In genomic region chr11:109729761-109730160, GRCh38 we compare ENCODE assay signal across 18 cellular contexts.
DNase-seq lines count a peak whose midpoint lies in the region; ATAC-seq and TF ChIP-seq lines count a peak whose summit lies in the region.
"Had no signal": no experiment of that assay in that cellular context is flagged by ENCODE, and none has a peak within 500 bp of the region (broad histone marks: within the 10 kb centered on the region; RNA-seq: fewer than 3 reads in every experiment).

No MANE protein-coding gene starts in this region.

- H3K4me1 ChIP-seq in mucosa of descending colon (ENCODE audit: low read depth): peaks cover 18% of the 10 kb centered on the region
- no peaks in the 10 kb centered on the region for H3K4me1 ChIP-seq in effector memory CD4-positive, alpha-beta T cell (ENCODE audit: control insufficient read depth, insufficient read depth, low read length, poor library complexity, severe bottlenecking)
- H3K4me1 ChIP-seq: tibial artery had no signal

- ATAC-seq in mucosa of descending colon: peak; percentile 83

- H3K4me3 ChIP-seq in GM12865 (ENCODE audit: low read depth, low read length) (no peak overlapping the region), mucosa of descending colon (no peak overlapping the region)
- no peak overlapping the region for H3K4me3 ChIP-seq in effector memory CD4-positive, alpha-beta T cell (ENCODE audit: insufficient read depth, low read depth, low read length, poor library complexity, severe bottlenecking)
- H3K4me3 ChIP-seq: BLaER1 treated with 17β-estradiol and CSF1 and Interleukin-3, amounts not matched to agents 10 nM and 100 nM; ovary; tibial artery had no signal

- TF ChIP-seq CTCF in GM12865 (IDR thresholded peaks at IDR 0.05; ENCODE audit: insufficient read depth, low read depth, low read length, missing control alignments) (peak; percentile 13), mucosa of descending colon (IDR thresholded peaks at IDR 0.05) (no peak)

- no peaks in the 10 kb centered on the region for H3K9me3 ChIP-seq in mucosa of descending colon
- no peaks in the 10 kb centered on the region for H3K9me3 ChIP-seq in effector memory CD4-positive, alpha-beta T cell (ENCODE audit: control insufficient read depth, low read length)
- H3K9me3 ChIP-seq: BLaER1 treated with 17β-estradiol and CSF1 and Interleukin-3, amounts not matched to agents 10 nM and 100 nM; ovary; tibial artery had no signal

- intact Hi-C loops in mucosa of descending colon (cut with DNase I, micrococcal nuclease): no loop called here

- H3K27ac ChIP-seq in effector memory CD4-positive, alpha-beta T cell (ENCODE audit: insufficient read depth, low read length, poor library complexity, severe bottlenecking): no peak overlapping the region
- H3K27ac ChIP-seq: BLaER1 treated with 17β-estradiol and CSF1 and Interleukin-3, amounts not matched to agents 10 nM and 100 nM; brain microvascular endothelial cell; ovary; tibial artery had no signal

- DNase-seq in GM12865 (ENCODE audit: low read depth) (peak; percentile 35), NCI-H146 (lab: John Stamatoyannopoulos, UW) (peak; percentile 94), NCI-H774 (lab: John Stamatoyannopoulos, UW) (peak; percentile 68), mucosa of descending colon (peak in 2 of 3 donors; percentile 41 to 57), DMS79 (lab: John Stamatoyannopoulos, UW) (no peak), HuH-7 (ENCODE audit: low spot score) (no peak), NAMALWA (ENCODE audit: low spot score) (no peak)
- no peak for DNase-seq in effector memory CD4-positive, alpha-beta T cell
- DNase-seq: activated CD4-positive, alpha-beta T cell treated with anti-CD3 and anti-CD28 coated beads, Interleukin-2, amount 50 U/mL, for 4 hours; activated T-cell treated with anti-CD3 and anti-CD28 coated beads, Interleukin-2, amount 50 U/mL, for 1 hour; brain microvascular endothelial cell; EL; kidney glomerular epithelial cell; NCI-H1105; ovary; stimulated activated CD4-positive, alpha-beta T cell treated with anti-CD3 and anti-CD28 coated beads, Interleukin-4, amount 100 ng/mL, for 24 hours; tibial artery had no signal

- H3K27me3 ChIP-seq in effector memory CD4-positive, alpha-beta T cell (replicated peaks; ENCODE audit: control insufficient read depth, insufficient read depth, low read length, poor library complexity, severe bottlenecking): no peaks in the 10 kb centered on the region
- H3K27me3 ChIP-seq: BLaER1 treated with 17β-estradiol and CSF1 and Interleukin-3, amounts not matched to agents 10 nM and 100 nM; brain microvascular endothelial cell; ovary; tibial artery had no signal

- H3K36me3 ChIP-seq in mucosa of descending colon (ENCODE audit: low read depth): no peaks in the 10 kb centered on the region
- H3K36me3 ChIP-seq in effector memory CD4-positive, alpha-beta T cell (ENCODE audit: control insufficient read depth, insufficient read depth, low read length): no peaks in the 10 kb centered on the region
- H3K36me3 ChIP-seq: BLaER1 treated with 17β-estradiol and CSF1 and Interleukin-3, amounts not matched to agents 10 nM and 100 nM; brain microvascular endothelial cell; ovary; tibial artery had no signal

Comparison
In these comparisons a context has a peak if more than half of its experiments do, and no peak if none do; other contexts are left out.
1. DNase-seq: peak in GM12865 (single experiment), NCI-H146 (single experiment), NCI-H774 (single experiment) and mucosa of descending colon (2 of 3); none in DMS79 (single experiment), HuH-7 (single experiment), effector memory CD4-positive, alpha-beta T cell (0 of 3) and NAMALWA (single experiment).